ENCODE assay signal across 7 cellular contexts in the genomic region with DNA sequence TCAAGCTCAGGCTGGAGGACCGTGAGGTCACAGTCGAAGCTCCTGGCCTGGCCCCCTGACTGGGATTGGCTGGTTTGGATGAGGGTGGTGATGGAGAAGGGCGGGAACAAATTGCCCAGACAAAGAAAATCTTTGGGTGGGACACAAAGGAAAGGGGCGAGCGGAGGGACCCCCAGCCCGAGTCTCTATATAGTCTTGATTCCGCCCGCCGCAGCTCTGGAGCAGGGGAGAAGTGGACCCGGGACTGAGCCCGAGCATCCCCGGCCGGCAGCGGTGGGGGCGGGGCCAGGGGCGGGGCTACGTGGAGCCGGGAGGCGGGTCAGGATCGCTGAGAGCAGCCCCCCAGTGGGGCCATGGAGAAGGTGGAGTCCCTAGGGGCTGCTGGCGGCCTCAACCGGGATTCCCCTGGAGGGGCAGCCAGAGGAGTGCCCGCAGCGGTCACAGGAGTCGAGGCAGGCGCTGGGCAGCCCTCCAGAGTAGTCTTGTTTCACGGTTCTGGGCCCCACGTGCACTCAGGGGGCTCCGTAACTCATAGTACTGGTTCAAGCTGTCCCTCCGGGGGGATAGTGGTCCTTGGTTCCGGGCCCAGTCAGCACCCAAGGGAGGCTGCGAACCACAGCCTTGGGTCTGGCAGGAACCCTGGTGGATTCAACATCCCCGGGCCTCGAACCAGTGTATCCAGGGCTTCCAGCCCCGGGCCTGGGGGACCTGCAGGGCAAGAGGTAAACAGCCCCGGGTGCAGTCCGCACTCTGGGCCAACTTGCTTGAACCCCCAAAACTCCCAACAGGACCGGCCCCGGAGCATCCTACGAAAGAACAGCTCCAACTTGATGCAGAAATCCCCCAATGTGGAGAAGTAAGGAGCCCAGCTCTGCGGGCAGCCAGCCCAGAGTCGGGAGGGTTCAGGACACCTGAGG.
DNase-seq lines count a peak whose midpoint lies in the region; ATAC-seq lines count a peak whose summit lies in the region.

No MANE protein-coding gene starts in this region.

- DNase-seq in NCI-H2029 treated with DMSO at 0.1 percent for 48 hours (lab: John Stamatoyannopoulos, UW) (peak; percentile 18), kidney glomerular epithelial cell (lab: John Stamatoyannopoulos, UW) (peak; percentile 66)
- DNase-seq in activated CD4-positive, CD25-positive, alpha-beta regulatory T cell treated with anti-CD3 and anti-CD28 coated beads, Interleukin-2, amount 50 U/mL, for 16 hours (ENCODE audit: low read depth, low spot score), result peak; percentile 57
- no peak for DNase-seq in central memory CD8-positive, alpha-beta T cell (ENCODE audit: low spot score in 2 of 2)
- DNase-seq in stimulated activated CD4-positive, alpha-beta T cell treated with anti-CD3 and anti-CD28 coated beads, Interleukin-15, amount 100 ng/mL, for 48 hours (ENCODE audit: low read depth in 2 of 2), result peak; percentile 68 to 74

- H3K36me3 Mint-ChIP-seq in central memory CD8-positive, alpha-beta T cell (ENCODE audit: insufficient read depth), result peaks cover 13% of the 10 kb centered on the region

- no peaks in the 10 kb centered on the region for H3K27me3 Mint-ChIP-seq in central memory CD8-positive, alpha-beta T cell

- peaks cover 37% of the 10 kb centered on the region for H3K4me1 Mint-ChIP-seq in central memory CD8-positive, alpha-beta T cell

- ATAC-seq in GM18520 (IDR thresholded peaks at IDR 0.05; ENCODE audit: unreplicated experiment) (peak; percentile 19), HG02840 (IDR thresholded peaks at IDR 0.05; ENCODE audit: low FRiP score, unreplicated experiment) (peak; percentile 31)
- ATAC-seq in central memory CD8-positive, alpha-beta T cell (replicated peaks; ENCODE audit: extremely low read depth, poor library complexity, severe bottlenecking), result peak; percentile 75

- peak overlapping the region; percentile 93 for H3K4me3 Mint-ChIP-seq in central memory CD8-positive, alpha-beta T cell

- peak overlapping the region; percentile 95 for H3K27ac Mint-ChIP-seq in central memory CD8-positive, alpha-beta T cell (ENCODE audit: low read depth)

- H3K9me3 Mint-ChIP-seq in central memory CD8-positive, alpha-beta T cell, result no peaks in the 10 kb centered on the region

Comparison
In these comparisons a context has a peak if more than half of its experiments do, and no peak if none do; other contexts are left out.
1. ATAC-seq: peak in every context shown above with its lines; median percentile 75 in central memory CD8-positive, alpha-beta T cell; 31 in HG02840; 19 in GM18520.
2. DNase-seq: peak in NCI-H2029 treated with DMSO at 0.1 percent for 48 hours (single experiment), activated CD4-positive, CD25-positive, alpha-beta regulatory T cell treated with anti-CD3 and anti-CD28 coated beads, Interleukin-2, amount 50 U/mL, for 16 hours (single experiment), kidney glomerular epithelial cell (single experiment) and stimulated activated CD4-positive, alpha-beta T cell treated with anti-CD3 and anti-CD28 coated beads, Interleukin-15, amount 100 ng/mL, for 48 hours (2 of 2); none in central memory CD8-positive, alpha-beta T cell (0 of 2).